ENCODE assay signal across 12 cellular contexts in genomic region chr14:101849125-101849524, GRCh38.
DNase-seq lines count a peak whose midpoint lies in the region; ATAC-seq and TF ChIP-seq lines count a peak whose summit lies in the region.
"Had no signal": no experiment of that assay in that cellular context is flagged by ENCODE, and none has a peak within 500 bp of the region (broad histone marks: within the 10 kb centered on the region; RNA-seq: fewer than 3 reads in every experiment).

No MANE protein-coding gene starts in this region.

- H3K27me3 Mint-ChIP-seq in activated T-cell treated with anti-CD3 and anti-CD28 coated beads, Interleukin-2, amount 50 U/mL, for 24 hours = no peaks in the 10 kb centered on the region

- 100% methylated on average over 6 of the region's 10 CpGs for WGBS in mammary epithelial cell (ENCODE audit: low coverage, missing lambda C conversion rate)

- H3K9me3 ChIP-seq in OCI-LY1 (ENCODE audit: low read length) (no peaks in the 10 kb centered on the region), mammary epithelial cell (replicated peaks; ENCODE audit: insufficient read depth, low read length) (no peaks in the 10 kb centered on the region)
- H3K9me3 ChIP-seq: MG63, upper lobe of right lung had no signal

- H3K27me3 ChIP-seq in OCI-LY1 (ENCODE audit: insufficient read depth, low read length) (no peaks in the 10 kb centered on the region), mammary epithelial cell (ENCODE audit: insufficient read depth, low read length) (no peaks in the 10 kb centered on the region)
- H3K27me3 ChIP-seq: MG63, upper lobe of right lung had no signal

- H3K9ac ChIP-seq in OCI-LY1 (ENCODE audit: low read length) = no peak overlapping the region; the same call in 1 of the 2 replicates
- no peak overlapping the region for H3K9ac ChIP-seq in mammary epithelial cell (ENCODE audit: insufficient read depth, low read length)

- H3K9me2 ChIP-seq in OCI-LY1 (ENCODE audit: low read depth, low read length) = no peaks in the 10 kb centered on the region

- BruUV-seq in mammary epithelial cell (replicated peaks; lab: Mats Ljungman, UMichigan) = no TSS peak

- CTCF ChIA-PET in mammary epithelial cell (lab: Charles Lee; ENCODE audit: low non-redundant PET) = no interaction called here

- H4K20me1 ChIP-seq in OCI-LY1 (ENCODE audit: insufficient read depth, low read length) = no peaks in the 10 kb centered on the region; the same call in 1 of the 2 replicates
- H4K20me1 ChIP-seq in mammary epithelial cell (ENCODE audit: insufficient read depth, low read length) = no peaks in the 10 kb centered on the region

- peaks cover 90% of the 10 kb centered on the region for H3K4me1 Mint-ChIP-seq in activated T-cell treated with anti-CD3 and anti-CD28 coated beads, Interleukin-2, amount 50 U/mL, for 24 hours (ENCODE audit: low read depth)
- peaks cover 86% of the 10 kb centered on the region for H3K4me1 Mint-ChIP-seq in stimulated activated effector memory CD8-positive, alpha-beta T cell treated with anti-CD3 and anti-CD28 coated beads, Interleukin-12 subunit alpha, Interleukin-12 subunit beta, amount 100 ng/mL, for 72 hours

- peak overlapping the region; percentile 75 for H3K27ac Mint-ChIP-seq in activated T-cell treated with anti-CD3 and anti-CD28 coated beads, Interleukin-2, amount 50 U/mL, for 24 hours
- peak overlapping the region; percentile 13 for H3K27ac Mint-ChIP-seq in stimulated activated effector memory CD8-positive, alpha-beta T cell treated with anti-CD3 and anti-CD28 coated beads, Interleukin-12 subunit alpha, Interleukin-12 subunit beta, amount 100 ng/mL, for 72 hours

- peak overlapping the region; percentile 73 for H3K27ac ChIP-seq in OCI-LY1 (ENCODE audit: low read depth, low read length, poor library complexity, severe bottlenecking)
- no peak overlapping the region for H3K27ac ChIP-seq in mammary epithelial cell (ENCODE audit: insufficient read depth, low read depth, low read length)
- H3K27ac ChIP-seq: upper lobe of right lung had no signal

- peaks cover 61% of the 10 kb centered on the region for H3K36me3 Mint-ChIP-seq in activated T-cell treated with anti-CD3 and anti-CD28 coated beads, Interleukin-2, amount 50 U/mL, for 24 hours (ENCODE audit: low read depth)
- H3K36me3 Mint-ChIP-seq in stimulated activated effector memory CD8-positive, alpha-beta T cell treated with anti-CD3 and anti-CD28 coated beads, Interleukin-12 subunit alpha, Interleukin-12 subunit beta, amount 100 ng/mL, for 72 hours = peaks cover 58% of the 10 kb centered on the region

- no peak overlapping the region for H3K4me3 ChIP-seq in OCI-LY1 (ENCODE audit: low read depth, low read length, poor library complexity, severe bottlenecking)
- no peak overlapping the region for H3K4me3 ChIP-seq in mammary epithelial cell (replicated peaks in 1 of 3; ENCODE audit: insufficient read depth in 1 of 3, low read depth in 2 of 3, low read length in 3 of 3)
- H3K4me3 ChIP-seq: MG63, upper lobe of right lung had no signal

- no peaks in the 10 kb centered on the region for H3F3A ChIP-seq in OCI-LY1 (ENCODE audit: insufficient read depth, low read length)

- no peaks in the 10 kb centered on the region for H3K9me3 Mint-ChIP-seq in activated T-cell treated with anti-CD3 and anti-CD28 coated beads, Interleukin-2, amount 50 U/mL, for 24 hours
- no peaks in the 10 kb centered on the region for H3K9me3 Mint-ChIP-seq in stimulated activated effector memory CD8-positive, alpha-beta T cell treated with anti-CD3 and anti-CD28 coated beads, Interleukin-12 subunit alpha, Interleukin-12 subunit beta, amount 100 ng/mL, for 72 hours

- H3K4me2 ChIP-seq in OCI-LY1 (ENCODE audit: low read length) (peak overlapping the region; percentile 48), mammary epithelial cell (ENCODE audit: insufficient read depth, low read depth, low read length) (no peak overlapping the region)

- dilution Hi-C loops in mammary epithelial cell (cut with HindIII; ENCODE audit: low sequenced_read_pairs) = loop anchor here (5.0 kb wide), 2 partner anchors 33 to 83 kb away; no protein-coding TSS in a partner anchor

- ATAC-seq in HG02759 (IDR thresholded peaks at IDR 0.05; ENCODE audit: unreplicated experiment) = peak; percentile 70
- ATAC-seq in stimulated activated effector memory CD8-positive, alpha-beta T cell treated with anti-CD3 and anti-CD28 coated beads, Interleukin-12 subunit alpha, Interleukin-12 subunit beta, amount 100 ng/mL, for 72 hours = peak; percentile 51
- ATAC-seq: upper lobe of right lung had no signal

- H3K79me2 ChIP-seq in OCI-LY1 (ENCODE audit: insufficient read depth, low read length) (peaks cover 77% of the 10 kb centered on the region), mammary epithelial cell (ENCODE audit: insufficient read depth, low read length) (peaks cover 82% of the 10 kb centered on the region)

- H3K4me1 ChIP-seq in OCI-LY1 (ENCODE audit: insufficient read depth, low read length, severe bottlenecking) = peaks cover 96% of the 10 kb centered on the region
- H3K4me1 ChIP-seq in mammary epithelial cell (ENCODE audit: insufficient read depth, low read length) = no peaks in the 10 kb centered on the region

- H3K36me3 ChIP-seq in OCI-LY1 (ENCODE audit: insufficient read depth, low read length) (no peaks in the 10 kb centered on the region; the same call in 1 of the 2 replicates), mammary epithelial cell (ENCODE audit: insufficient read depth, low read length) (no peaks in the 10 kb centered on the region)
- H3K36me3 ChIP-seq: MG63 had no signal

- H2AFZ ChIP-seq in OCI-LY1 (ENCODE audit: low read length) = no peak overlapping the region
- H2AFZ ChIP-seq in mammary epithelial cell (ENCODE audit: low read depth, low read length) = no peak overlapping the region

- intact Hi-C loops in mammary epithelial cell (cut with micrococcal nuclease) = loop anchor here (10.0 kb wide), 1 partner anchor 74 kb away; no protein-coding TSS in a partner anchor

- no peak for TF ChIP-seq CTCF in OCI-LY1 (IDR thresholded peaks at IDR 0.05; ENCODE audit: low read length)
- TF ChIP-seq CTCF in mammary epithelial cell (conservative IDR thresholded peaks at IDR 0.05 in 1 of 2, IDR thresholded peaks at IDR 0.05 in 1 of 2; ENCODE audit: extremely low read depth in 1 of 2, insufficient read depth in 1 of 2, low read depth in 1 of 2, low read length in 2 of 2) = no peak

- DNase-seq in activated T-cell treated with anti-CD3 and anti-CD28 coated beads, Interleukin-2, amount 50 U/mL, for 24 hours = no peak
- no peak for DNase-seq in activated T-cell treated with anti-CD3 and anti-CD28 coated beads for 4 hours
- DNase-seq in stimulated activated effector memory CD8-positive, alpha-beta T cell treated with anti-CD3 and anti-CD28 coated beads, Interleukin-12 subunit alpha, Interleukin-12 subunit beta, amount 100 ng/mL, for 72 hours (ENCODE audit: low spot score in 2 of 2) = no peak
- no peak for DNase-seq in stimulated activated naive CD4-positive, alpha-beta T cell treated with Interleukin-2 at 50 U/mL for 16 hours (lab: John Stamatoyannopoulos, UW)
- no peak for DNase-seq in HuH-7 (ENCODE audit: low spot score)
- DNase-seq in mammary epithelial cell = no peak
- DNase-seq: activated gamma-delta T cell treated with Interleukin-2 at 50 U/mL for 16 hours, mesenchymal stem cell, MG63, upper lobe of right lung had no signal

- no peak overlapping the region for H3K4me3 Mint-ChIP-seq in activated T-cell treated with anti-CD3 and anti-CD28 coated beads, Interleukin-2, amount 50 U/mL, for 24 hours
- H3K4me3 Mint-ChIP-seq in stimulated activated effector memory CD8-positive, alpha-beta T cell treated with anti-CD3 and anti-CD28 coated beads, Interleukin-12 subunit alpha, Interleukin-12 subunit beta, amount 100 ng/mL, for 72 hours = peak overlapping the region; percentile 24

- in situ Hi-C loops in mammary epithelial cell (cut with MboI; ENCODE audit: low sequenced_read_pairs in 2 of 2) = no loop called here
